23 cellular contexts compared by ENCODE assay signal in genomic region chr9:129359871-129360536, GRCh38.
"Had no signal": no experiment of that assay in that cellular context is flagged by ENCODE, and none has a peak within 500 bp of the region (broad histone marks: within the 10 kb centered on the region; RNA-seq: fewer than 3 reads in every experiment).

No MANE protein-coding gene starts in this region.

- DNase-seq: activated CD4-positive, alpha-beta T cell treated with anti-CD3 and anti-CD28 coated beads, Interleukin-2, amount 10 ng/mL, durations not matched to agents 7 days and 5 days; activated CD8-positive, alpha-beta memory T cell treated with anti-CD3 and anti-CD28 coated beads, Interleukin-2, amount 50 U/mL, for 4 hours; activated CD8-positive, alpha-beta T cell treated with anti-CD3 and anti-CD28 coated beads, Interleukin-2, amount 10 ng/mL, durations not matched to agents 7 days and 5 days; activated naive CD4-positive, alpha-beta T cell treated with anti-CD3 and anti-CD28 coated beads, Interleukin-2, amount 10 ng/mL, durations not matched to agents 7 days and 5 days; activated naive CD8-positive, alpha-beta T cell treated with anti-CD3 and anti-CD28 coated beads, Interleukin-2, amount 50 U/mL, for 24 hours; activated T-cell treated with anti-CD3 and anti-CD28 coated beads, Interleukin-2, amount 50 U/mL, for 4 hours; anterior cingulate cortex; brain microvascular endothelial cell; gastrocnemius medialis; head of caudate nucleus; left ventricle myocardium inferior; mammary epithelial cell; mucosa of descending colon; naive B cell; pancreas; small intestine; stimulated activated CD4-positive, alpha-beta T cell treated with anti-CD3 and anti-CD28 coated beads, Interleukin-15, amount 100 ng/mL, for 24 hours; stimulated activated CD4-positive, alpha-beta T cell treated with anti-CD3 and anti-CD28 coated beads, Interleukin-2, amount 100 ng/mL, for 48 hours had no signal

- H2AFZ ChIP-seq: neural progenitor cell had no signal

- H3K27ac ChIP-seq: brain microvascular endothelial cell, coronary artery, gastrocnemius medialis, left ventricle myocardium inferior, neural progenitor cell, pancreas, right lobe of liver, tibial nerve had no signal

- H3K27me3 ChIP-seq: brain microvascular endothelial cell, gastrocnemius medialis, neural progenitor cell, pancreas, right lobe of liver, tibial nerve had no signal

- ATAC-seq: activated CD4-positive, CD25-positive, alpha-beta regulatory T cell treated with anti-CD3 and anti-CD28 coated beads, Interleukin-2, amount 50 U/mL, for 24 hours; activated CD8-positive, alpha-beta T cell treated with anti-CD3 and anti-CD28 coated beads, Interleukin-2, amount 10 ng/mL, durations not matched to agents 7 days and 5 days; activated naive CD8-positive, alpha-beta T cell treated with anti-CD3 and anti-CD28 coated beads, Interleukin-2, amount 50 U/mL, for 24 hours; activated T-cell treated with anti-CD3 and anti-CD28 coated beads, Interleukin-2, amount 50 U/mL, for 4 hours; gastrocnemius medialis; mucosa of descending colon; pancreas; right lobe of liver had no signal

- H3K9ac ChIP-seq: neural progenitor cell had no signal

- FAIRE-seq: pancreas, small intestine had no signal

- H3K4me1 ChIP-seq: gastrocnemius medialis, left ventricle myocardium inferior, pancreas, tibial nerve had no signal

- H3K9me3 ChIP-seq: gastrocnemius medialis, pancreas had no signal

- H3K36me3 ChIP-seq: brain microvascular endothelial cell, gastrocnemius medialis, left ventricle myocardium inferior, neural progenitor cell, pancreas, right lobe of liver, tibial nerve had no signal

- H3K4me2 ChIP-seq: neural progenitor cell had no signal

- H3K4me3 ChIP-seq: coronary artery, gastrocnemius medialis, left ventricle myocardium inferior, mucosa of descending colon, neural progenitor cell, pancreas, right lobe of liver, tibial nerve had no signal
